8 cellular contexts compared by ENCODE assay signal in the genomic region with DNA sequence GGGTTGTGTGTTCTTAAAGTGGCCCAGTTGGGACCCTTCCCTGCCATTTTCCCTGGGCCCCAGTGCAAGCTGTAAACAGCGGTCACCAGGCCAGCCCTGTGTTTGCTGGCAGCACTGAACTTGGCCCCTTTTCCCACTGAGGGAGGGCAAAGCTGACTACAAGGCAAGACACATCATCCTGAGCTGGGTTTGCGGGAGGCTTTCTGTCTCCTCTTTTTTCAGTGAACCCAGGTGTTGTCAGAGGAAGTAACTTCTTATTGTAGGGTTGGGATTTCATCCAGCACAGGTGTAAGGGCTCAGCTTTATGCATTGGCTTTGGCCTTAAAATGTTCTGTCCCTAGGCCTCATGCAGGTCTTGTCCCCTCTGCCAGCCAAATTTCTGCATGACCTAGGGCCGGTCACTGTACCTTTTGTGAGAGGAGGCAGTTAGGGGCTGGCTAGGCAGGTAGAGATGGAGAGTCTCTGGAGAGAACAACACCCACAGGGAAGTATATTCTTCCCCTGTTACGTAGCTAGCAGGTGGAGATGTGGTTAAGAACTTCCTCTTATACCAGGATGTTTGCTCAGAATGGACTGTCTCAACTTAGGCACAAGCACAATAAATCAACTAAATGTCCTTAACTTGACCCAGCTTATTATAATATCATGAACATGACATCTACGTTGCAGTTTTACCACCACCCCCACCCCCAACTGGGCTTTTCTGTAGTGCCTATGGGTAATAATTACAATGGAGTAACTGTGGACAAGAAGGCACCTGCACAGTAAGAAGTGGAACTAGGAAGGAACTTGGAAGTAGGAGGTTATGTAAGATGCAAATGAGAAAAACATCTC.
DNase-seq lines count a peak whose midpoint lies in the region; ATAC-seq, FAIRE-seq and TF ChIP-seq lines count a peak whose summit lies in the region.

No MANE protein-coding gene starts in this region.

- no peak for DNase-seq in CD8-positive, alpha-beta T cell
- DNase-seq in GM12878 (ENCODE audit: low read depth, low spot score) (peak; percentile 79), GM19240 (ENCODE audit: insufficient read length, low spot score) (no peak), immature natural killer cell (no peak), NCI-H526 treated with DMSO at 0.1 percent for 48 hours (lab: John Stamatoyannopoulos, UW) (no peak)
- no peak for DNase-seq in effector CD4-positive, alpha-beta T cell

- TF ChIP-seq RAD21 in GM12878 (IDR thresholded peaks at IDR 0.05; ENCODE audit: insufficient read depth, low read depth, low read length): no peak

- no peaks in the 10 kb centered on the region for H3K9me3 Mint-ChIP-seq in CD8-positive, alpha-beta T cell
- H3K9me3 Mint-ChIP-seq in immature natural killer cell: no peaks in the 10 kb centered on the region

- RAD21 ChIA-PET in GM12878 (lab: Charles Lee; ENCODE audit: unreplicated experiment): interaction anchor here (0.6 to 2.8 kb wide), 14 partner anchors 9 to 129 kb away, joined by 3 to 17 read pairs (median 4); partner anchors contain the start of genes DTX4 and MPEG1

- no peaks in the 10 kb centered on the region for H4K20me1 ChIP-seq in GM12878 (ENCODE audit: control insufficient read depth, insufficient read depth)

- intact Hi-C loops in CD8-positive, alpha-beta T cell (cut with DNase I, micrococcal nuclease): no loop called here
- intact Hi-C loops in GM12878 (cut with micrococcal nuclease; ENCODE audit: unreplicated experiment): loop anchor here (1.0 to 5.0 kb wide), 2 partner anchors 57 to 696 kb away; partner anchors contain the start of genes LPXN and ZFP91

- H3K4me3 Mint-ChIP-seq in CD8-positive, alpha-beta T cell: peak overlapping the region; percentile 47
- no peak overlapping the region for H3K4me3 Mint-ChIP-seq in immature natural killer cell

- H3K27ac Mint-ChIP-seq in CD8-positive, alpha-beta T cell: peak overlapping the region; percentile 67
- no peak overlapping the region for H3K27ac Mint-ChIP-seq in immature natural killer cell

- 11% methylated on average over 5 of the region's 5 CpGs for WGBS in GM12878 (ENCODE audit: insufficient coverage, insufficient replicate concordance, low lambda C conversion rate, missing lambda C conversion rate)

- TF ChIP-seq CTCF in CD8-positive, alpha-beta T cell (IDR thresholded peaks at IDR 0.05): no peak
- TF ChIP-seq CTCF in GM12878 (IDR thresholded peaks at IDR 0.05 in 2 of 3, conservative IDR thresholded peaks at IDR 0.05 in 1 of 3; ENCODE audit: control insufficient read depth in 2 of 3, extremely low read depth in 1 of 3, insufficient read depth in 1 of 3, low read depth in 3 of 3, low read length in 3 of 3): no peak

- no peak overlapping the region for H3K27ac ChIP-seq in CD8-positive, alpha-beta T cell (ENCODE audit: low read depth, low read length)
- H3K27ac ChIP-seq in GM12878 (ENCODE audit: control insufficient read depth, insufficient read depth): peak overlapping the region; percentile 77

- POLR2A ChIA-PET in CD8-positive, alpha-beta T cell (lab: Charles Lee): no interaction called here
- POLR2A ChIA-PET in GM12878 (lab: Charles Lee): interaction anchor here (0.6 to 1.7 kb wide), 5 partner anchors 9 to 74 kb away, joined by 3 to 7 read pairs (median 4); partner anchors contain the start of gene MPEG1

- H2AFZ ChIP-seq in GM12878 (ENCODE audit: control insufficient read depth, low read depth, low read length): peak overlapping the region; percentile 42; the same call in 1 of the 2 replicates

- no peaks in the 10 kb centered on the region for H3K79me2 ChIP-seq in GM12878 (ENCODE audit: control insufficient read depth, insufficient read depth, low read length)

- peak overlapping the region; percentile 79 for H3K4me2 ChIP-seq in GM12878 (ENCODE audit: control insufficient read depth, insufficient read depth)

- H3K4me3 ChIP-seq in CD8-positive, alpha-beta T cell (ENCODE audit: low read depth, low read length): no peak overlapping the region
- H3K4me3 ChIP-seq in GM12878: no peak overlapping the region

- no peaks in the 10 kb centered on the region for H3K36me3 Mint-ChIP-seq in CD8-positive, alpha-beta T cell
- H3K36me3 Mint-ChIP-seq in immature natural killer cell: no peaks in the 10 kb centered on the region

- ATAC-seq in CD8-positive, alpha-beta T cell: peak; percentile 42
- ATAC-seq in GM19455 (IDR thresholded peaks at IDR 0.05; ENCODE audit: unreplicated experiment) (peak; percentile 86), HG03439 (IDR thresholded peaks at IDR 0.05; ENCODE audit: unreplicated experiment) (peak; percentile 85), GM12878 (peak; percentile 93)

- no peak for FAIRE-seq in GM12878 (lab: Jason Lieb, UNC)

- H3K4me1 Mint-ChIP-seq in CD8-positive, alpha-beta T cell (ENCODE audit: low read depth): peaks cover 19% of the 10 kb centered on the region
- H3K4me1 Mint-ChIP-seq in immature natural killer cell: no peaks in the 10 kb centered on the region

- peak; percentile 88 to 96 for TF ChIP-seq EP300 in GM12878 (IDR thresholded peaks at IDR 0.05; ENCODE audit: borderline replicate concordance in 1 of 2, control insufficient read depth in 1 of 2, low read depth in 2 of 2, low read length in 2 of 2)

- H3K9ac ChIP-seq in GM12878 (ENCODE audit: control insufficient read depth, insufficient read depth, low read length): peak overlapping the region; percentile 48; the same call in 1 of the 2 replicates

- SMC1A ChIA-PET in GM12878 (lab: Charles Lee; ENCODE audit: uncharacterized antibody, unreplicated experiment): interaction anchor here (0.6 to 2.8 kb wide), 23 partner anchors 8 to 1611 kb away, joined by 3 to 12 read pairs (median 4); partner anchors contain the start of gene MPEG1

- H3K4me1 ChIP-seq in CD8-positive, alpha-beta T cell (ENCODE audit: insufficient read depth, low read length): peaks cover 18% of the 10 kb centered on the region
- H3K4me1 ChIP-seq in GM12878 (ENCODE audit: control insufficient read depth, insufficient read depth, low read length): peaks cover 37% of the 10 kb centered on the region

- in situ Hi-C loops in GM12878 (cut with MboI): no loop called here

- H3K27me3 Mint-ChIP-seq in CD8-positive, alpha-beta T cell (ENCODE audit: low read depth): no peaks in the 10 kb centered on the region
- peaks cover 0 to 2% (median 0%) of the 10 kb centered on the region in 3 donors for H3K27me3 Mint-ChIP-seq in immature natural killer cell (ENCODE audit: low read depth in 3 of 3)

- TF ChIP-seq POLR2A in GM12878 (IDR thresholded peaks at IDR 0.05; ENCODE audit: low read depth, low read length): no peak

- CTCF ChIA-PET in CD8-positive, alpha-beta T cell (lab: Charles Lee): interaction anchor here (0.9 to 1.4 kb wide), 4 partner anchors 9 to 115 kb away, joined by 3 to 6 read pairs (median 3); partner anchors contain the start of gene DTX4
- CTCF ChIA-PET in GM12878 (lab: Yijun Ruan, JAX): interaction anchor here (0.6 to 3.1 kb wide), 17 partner anchors 8 to 945 kb away, joined by 3 to 24 read pairs (median 6); partner anchors contain the start of genes DTX4 and MPEG1

- H3K9me3 ChIP-seq in CD8-positive, alpha-beta T cell (ENCODE audit: low read length): no peaks in the 10 kb centered on the region
- H3K9me3 ChIP-seq in GM12878 (replicated peaks; ENCODE audit: control insufficient read depth, insufficient read depth, low read length): peaks cover 2% of the 10 kb centered on the region; the same call in 2 of the 3 replicates

- no peaks in the 10 kb centered on the region for H3K36me3 ChIP-seq in CD8-positive, alpha-beta T cell (ENCODE audit: insufficient read depth, low read length)
- H3K36me3 ChIP-seq in GM12878 (ENCODE audit: control insufficient read depth in 2 of 2, insufficient read depth in 2 of 2, low read length in 1 of 2): no peaks in the 10 kb centered on the region

- H3K27me3 ChIP-seq in CD8-positive, alpha-beta T cell (ENCODE audit: insufficient read depth, low read length): no peaks in the 10 kb centered on the region
- H3K27me3 ChIP-seq in GM12878 (replicated peaks in 1 of 2; ENCODE audit: control insufficient read depth in 2 of 2, insufficient read depth in 2 of 2, low read length in 1 of 2): no peaks in the 10 kb centered on the region

- BruUV-seq in GM12878 (replicated peaks; lab: Mats Ljungman, UMichigan): TSS peak; percentile 92

TF ChIP-seq in GM12878, 131 proteins besides CTCF, POLR2A, EP300 and RAD21 (continues in another document):
- TF ChIP-seq PML (IDR thresholded peaks at IDR 0.05; ENCODE audit: low read length) (peak; percentile 48; the same call in 1 of the 2 replicates), ZNF207 (IDR thresholded peaks at IDR 0.05; ENCODE audit: borderline replicate concordance) (no peak), POLR2AphosphoS2 (IDR thresholded peaks at IDR 0.05; ENCODE audit: low read depth, low read length) (no peak), STAT1 (conservative IDR thresholded peaks at IDR 0.05) (no peak), RFX5 (IDR thresholded peaks at IDR 0.05; ENCODE audit: low read depth, low read length) (no peak), CREB1 (IDR thresholded peaks at IDR 0.05; ENCODE audit: low read depth) (peak; percentile 73), YBX1 (IDR thresholded peaks at IDR 0.05) (no peak)
- TF ChIP-seq, protein P1, sequence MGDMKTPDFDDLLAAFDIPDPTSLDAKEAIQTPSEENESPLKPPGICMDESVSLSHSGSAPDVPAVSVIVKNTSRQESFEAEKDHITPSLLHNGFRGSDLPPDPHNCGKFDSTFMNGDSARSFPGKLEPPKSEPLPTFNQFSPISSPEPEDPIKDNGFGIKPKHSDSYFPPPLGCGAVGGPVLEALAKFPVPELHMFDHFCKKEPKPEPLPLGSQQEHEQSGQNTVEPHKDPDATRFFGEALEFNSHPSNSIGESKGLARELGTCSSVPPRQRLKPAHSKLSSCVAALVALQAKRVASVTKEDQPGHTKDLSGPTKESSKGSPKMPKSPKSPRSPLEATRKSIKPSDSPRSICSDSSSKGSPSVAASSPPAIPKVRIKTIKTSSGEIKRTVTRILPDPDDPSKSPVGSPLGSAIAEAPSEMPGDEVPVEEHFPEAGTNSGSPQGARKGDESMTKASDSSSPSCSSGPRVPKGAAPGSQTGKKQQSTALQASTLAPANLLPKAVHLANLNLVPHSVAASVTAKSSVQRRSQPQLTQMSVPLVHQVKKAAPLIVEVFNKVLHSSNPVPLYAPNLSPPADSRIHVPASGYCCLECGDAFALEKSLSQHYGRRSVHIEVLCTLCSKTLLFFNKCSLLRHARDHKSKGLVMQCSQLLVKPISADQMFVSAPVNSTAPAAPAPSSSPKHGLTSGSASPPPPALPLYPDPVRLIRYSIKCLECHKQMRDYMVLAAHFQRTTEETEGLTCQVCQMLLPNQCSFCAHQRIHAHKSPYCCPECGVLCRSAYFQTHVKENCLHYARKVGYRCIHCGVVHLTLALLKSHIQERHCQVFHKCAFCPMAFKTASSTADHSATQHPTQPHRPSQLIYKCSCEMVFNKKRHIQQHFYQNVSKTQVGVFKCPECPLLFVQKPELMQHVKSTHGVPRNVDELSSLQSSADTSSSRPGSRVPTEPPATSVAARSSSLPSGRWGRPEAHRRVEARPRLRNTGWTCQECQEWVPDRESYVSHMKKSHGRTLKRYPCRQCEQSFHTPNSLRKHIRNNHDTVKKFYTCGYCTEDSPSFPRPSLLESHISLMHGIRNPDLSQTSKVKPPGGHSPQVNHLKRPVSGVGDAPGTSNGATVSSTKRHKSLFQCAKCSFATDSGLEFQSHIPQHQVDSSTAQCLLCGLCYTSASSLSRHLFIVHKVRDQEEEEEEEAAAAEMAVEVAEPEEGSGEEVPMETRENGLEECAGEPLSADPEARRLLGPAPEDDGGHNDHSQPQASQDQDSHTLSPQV (IDR thresholded peaks at IDR 0.05): peak; percentile 99

Comparison
In these comparisons a context has a peak if more than half of its experiments do, and no peak if none do; other contexts are left out.
1. ATAC-seq: peak in every context shown above with its lines; median percentile 93 in GM12878; 86 in GM19455; 85 in HG03439; 42 in CD8-positive, alpha-beta T cell.